Comparison of ENCODE assay signal across 20 cellular contexts in the genomic region with DNA sequence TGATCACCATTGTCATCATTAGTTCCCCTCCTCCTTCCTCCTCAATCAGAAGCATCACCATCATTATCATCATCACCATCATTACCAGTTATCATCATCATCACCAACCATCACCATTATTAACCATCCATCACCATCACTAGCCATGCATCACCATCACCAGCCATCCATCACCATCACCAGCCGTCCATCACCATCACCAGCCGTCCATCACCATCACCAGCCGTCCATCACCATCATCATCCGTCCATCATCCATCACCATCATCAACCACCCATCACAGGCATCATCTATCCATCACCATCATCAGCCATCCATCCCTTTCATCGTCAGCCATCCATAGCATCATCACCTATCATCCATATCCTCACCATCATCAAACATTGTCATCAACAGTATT.
A peak's percentile ranks its signal among the peaks of the same experiment; 100 is the strongest.
DNase-seq lines count a peak whose midpoint lies in the region; ATAC-seq, FAIRE-seq and TF ChIP-seq lines count a peak whose summit lies in the region.
"Had no signal": no experiment of that assay in that cellular context is flagged by ENCODE, and none has a peak within 500 bp of the region (broad histone marks: within the 10 kb centered on the region; RNA-seq: fewer than 3 reads in every experiment).

No MANE protein-coding gene starts in this region.

- no peak overlapping the region for H3K4me3 Mint-ChIP-seq in stimulated activated naive CD8-positive, alpha-beta T cell treated with anti-CD3 and anti-CD28 coated beads, Interleukin-15, amount 100 ng/mL, for 72 hours
- no peak overlapping the region for H3K4me3 Mint-ChIP-seq in naive B cell
- H3K4me3 Mint-ChIP-seq in activated T-cell treated with anti-CD3 and anti-CD28 coated beads, Interleukin-2, amount 50 U/mL, for 72 hours: no peak overlapping the region
- H3K4me3 Mint-ChIP-seq: B cell; CD4-positive, alpha-beta T cell; HFFc6 had no signal

- 32% methylated on average over 3 of the region's 5 CpGs for WGBS in K562 (ENCODE audit: insufficient coverage, low coverage, missing lambda C conversion rate)

- no peak for TF ChIP-seq CTCF in K562 (IDR thresholded peaks at IDR 0.05 in 2 of 3, conservative IDR thresholded peaks at IDR 0.05 in 1 of 3; ENCODE audit: insufficient read depth in 2 of 3, low read depth in 1 of 3, low read length in 3 of 3)
- no peak for TF ChIP-seq CTCF in PC-9 (conservative IDR thresholded peaks at IDR 0.05)

- H3K36me3 ChIP-seq in K562 (ENCODE audit: control insufficient read depth, insufficient read depth, low read length) (no peaks in the 10 kb centered on the region), PC-9 (ENCODE audit: low read depth) (no peaks in the 10 kb centered on the region)

- H3K79me2 ChIP-seq in K562 (ENCODE audit: control insufficient read depth, insufficient read depth, low read length) (no peaks in the 10 kb centered on the region), PC-9 (ENCODE audit: low read depth) (no peaks in the 10 kb centered on the region)

- no peak overlapping the region for H3K4me2 ChIP-seq in K562 (ENCODE audit: insufficient read depth, low read length)
- H3K4me2 ChIP-seq in PC-9: no peak overlapping the region

- no peaks in the 10 kb centered on the region for H3K9me2 ChIP-seq in PC-9 (ENCODE audit: insufficient read depth)

- TF ChIP-seq EP300 in K562 (IDR thresholded peaks at IDR 0.05; ENCODE audit: low read length): no peak

- no peak for ATAC-seq in stimulated activated naive CD8-positive, alpha-beta T cell treated with anti-CD3 and anti-CD28 coated beads, Interleukin-15, amount 100 ng/mL, for 72 hours
- ATAC-seq in stimulated activated naive CD8-positive, alpha-beta T cell treated with anti-CD3 and anti-CD28 coated beads, Interleukin-15, Interleukin-2, amounts not matched to agents 100 U/mL and 50 U/mL, for 24 hours: no peak
- ATAC-seq in K562: no peak
- no peak for ATAC-seq in naive B cell (ENCODE audit: low read depth in 2 of 2)
- ATAC-seq in GM18520 (IDR thresholded peaks at IDR 0.05; ENCODE audit: unreplicated experiment): no peak
- ATAC-seq in activated T-cell treated with anti-CD3 and anti-CD28 coated beads, Interleukin-2, amount 50 U/mL, for 72 hours (replicated peaks in 1 of 2): no peak

- H3F3A ChIP-seq in PC-9 (ENCODE audit: insufficient read depth, low read depth): no peaks in the 10 kb centered on the region

- no TSS peak for BruUV-seq in K562 (replicated peaks; lab: Mats Ljungman, UMichigan)
- no TSS peak for BruUV-seq in PC-9 (replicated peaks; lab: Mats Ljungman, UMichigan)

- no peak for TF ChIP-seq RAD21 in K562 (CRISPR knock-in tag; conservative IDR thresholded peaks at IDR 0.05 in 1 of 2, IDR thresholded peaks at IDR 0.05 in 1 of 2)

- H3K9me3 ChIP-seq in K562 (replicated peaks; ENCODE audit: control insufficient read depth, insufficient read depth, low read depth, low read length): no peaks in the 10 kb centered on the region
- no peaks in the 10 kb centered on the region for H3K9me3 ChIP-seq in PC-9 (ENCODE audit: insufficient read depth, low read depth)
- H3K9me3 ChIP-seq: Caco-2 had no signal

- POLR2A ChIA-PET in K562 (lab: Yijun Ruan, JAX): interaction anchor here (0.7 to 1.9 kb wide), 3 partner anchors 24 to 54 kb away, joined by 3 to 6 read pairs (median 3); no protein-coding TSS in a partner anchor
- POLR2A ChIA-PET in PC-9 (lab: Charles Lee; ENCODE audit: unreplicated experiment): no interaction called here

- in situ Hi-C loops in K562 (cut with MboI): no loop called here

- peaks cover 4% of the 10 kb centered on the region for H3K9me1 ChIP-seq in K562 (ENCODE audit: control insufficient read depth, insufficient read depth, low read length)

- H3K27me3 Mint-ChIP-seq in stimulated activated naive CD8-positive, alpha-beta T cell treated with anti-CD3 and anti-CD28 coated beads, Interleukin-15, amount 100 ng/mL, for 72 hours: no peaks in the 10 kb centered on the region
- H3K27me3 Mint-ChIP-seq in naive B cell: no peaks in the 10 kb centered on the region
- H3K27me3 Mint-ChIP-seq in activated T-cell treated with anti-CD3 and anti-CD28 coated beads, Interleukin-2, amount 50 U/mL, for 72 hours (ENCODE audit: low read depth): no peaks in the 10 kb centered on the region
- H3K27me3 Mint-ChIP-seq: B cell; CD4-positive, alpha-beta T cell had no signal

- no peak for FAIRE-seq in K562 (lab: Jason Lieb, UNC)
- FAIRE-seq: D721Med, G401.6, GM12891, H54 had no signal

- no peaks in the 10 kb centered on the region for H3K4me1 Mint-ChIP-seq in stimulated activated naive CD8-positive, alpha-beta T cell treated with anti-CD3 and anti-CD28 coated beads, Interleukin-15, amount 100 ng/mL, for 72 hours
- peaks cover 14 to 31% (median 27%) of the 10 kb centered on the region in 3 donors for H3K4me1 Mint-ChIP-seq in naive B cell
- peaks cover 6% of the 10 kb centered on the region for H3K4me1 Mint-ChIP-seq in activated T-cell treated with anti-CD3 and anti-CD28 coated beads, Interleukin-2, amount 50 U/mL, for 72 hours (ENCODE audit: low read depth)

- H3K4me1 ChIP-seq in K562 (replicated peaks in 1 of 2; ENCODE audit: control insufficient read depth in 2 of 2, insufficient read depth in 2 of 2, low read length in 2 of 2) (peaks cover 3 to 21% of the 10 kb centered on the region in 2 experiments; a peak in 3 of 5 replicates), PC-9 (replicated peaks; ENCODE audit: insufficient read depth) (no peaks in the 10 kb centered on the region)
- H3K4me1 ChIP-seq: Caco-2 had no signal

- DNase-seq in stimulated activated naive CD8-positive, alpha-beta T cell treated with anti-CD3 and anti-CD28 coated beads, Interleukin-15, amount 100 ng/mL, for 72 hours: no peak
- DNase-seq in stimulated activated naive CD8-positive, alpha-beta T cell treated with anti-CD3 and anti-CD28 coated beads, Interleukin-15, Interleukin-2, amounts not matched to agents 100 U/mL and 50 U/mL, for 24 hours: no peak
- DNase-seq in K562 (ENCODE audit: extremely low read depth in 1 of 4, low spot score in 3 of 4) (no peak), naive B cell (no peak), PC-9 (no peak)
- no peak for DNase-seq in activated T-cell treated with anti-CD3 and anti-CD28 coated beads, Interleukin-2, amount 50 U/mL, for 72 hours
- DNase-seq: Caco-2; CD4-positive, alpha-beta T cell; GM23248; HCEC 1CT; HFFc6; IMR-90 had no signal

- H2AFZ ChIP-seq in K562 (ENCODE audit: low read depth, low read length) (no peak overlapping the region), PC-9 (no peak overlapping the region)
- H2AFZ ChIP-seq: GM23248 had no signal

- H3K9me3 Mint-ChIP-seq in stimulated activated naive CD8-positive, alpha-beta T cell treated with anti-CD3 and anti-CD28 coated beads, Interleukin-15, amount 100 ng/mL, for 72 hours: no peaks in the 10 kb centered on the region
- peaks cover 0 to 5% (median 0%) of the 10 kb centered on the region in 7 donors for H3K9me3 Mint-ChIP-seq in naive B cell
- peaks cover 0 to 2% of the 10 kb centered on the region in 2 donors for H3K9me3 Mint-ChIP-seq in activated T-cell treated with anti-CD3 and anti-CD28 coated beads, Interleukin-2, amount 50 U/mL, for 72 hours
- H3K9me3 Mint-ChIP-seq: CD4-positive, alpha-beta T cell; HFFc6 had no signal

- intact Hi-C loops in K562 (cut with micrococcal nuclease): no loop called here
- intact Hi-C loops in PC-9 (cut with micrococcal nuclease; ENCODE audit: unreplicated experiment): no loop called here

- H3K4me3 ChIP-seq in K562: no peak overlapping the region
- no peak overlapping the region for H3K4me3 ChIP-seq in PC-9
- H3K4me3 ChIP-seq: GM23248 had no signal

- H3K27ac Mint-ChIP-seq in stimulated activated naive CD8-positive, alpha-beta T cell treated with anti-CD3 and anti-CD28 coated beads, Interleukin-15, amount 100 ng/mL, for 72 hours: peak overlapping the region; percentile 2
- H3K27ac Mint-ChIP-seq in naive B cell: peak overlapping the region in 5 of 6 donors; percentile 13 to 36 (median 16)
- no peak overlapping the region for H3K27ac Mint-ChIP-seq in activated T-cell treated with anti-CD3 and anti-CD28 coated beads, Interleukin-2, amount 50 U/mL, for 72 hours
- H3K27ac Mint-ChIP-seq: B cell; CD4-positive, alpha-beta T cell; HFFc6 had no signal

- H3K36me3 Mint-ChIP-seq in naive B cell: peaks cover 14 to 27% of the 10 kb centered on the region in 2 donors
- peaks cover 0 to 5% of the 10 kb centered on the region in 2 donors for H3K36me3 Mint-ChIP-seq in activated T-cell treated with anti-CD3 and anti-CD28 coated beads, Interleukin-2, amount 50 U/mL, for 72 hours (ENCODE audit: insufficient read depth in 2 of 2)

- peaks cover 0 to 3% of the 10 kb centered on the region in 2 experiments; a peak in 2 of 5 replicates for H3K27me3 ChIP-seq in K562 (ENCODE audit: control insufficient read depth in 2 of 2, insufficient read depth in 2 of 2, low read length in 2 of 2)
- no peaks in the 10 kb centered on the region for H3K27me3 ChIP-seq in PC-9 (ENCODE audit: insufficient read depth, low read depth)

- no peak overlapping the region for H3K9ac ChIP-seq in K562 (ENCODE audit: insufficient read depth in 1 of 2, low read depth in 2 of 2, low read length in 2 of 2)
- H3K9ac ChIP-seq: GM23248 had no signal

- no peak overlapping the region for H3K27ac ChIP-seq in K562 (ENCODE audit: extremely low read depth, low read depth, low read length)
- no peak overlapping the region for H3K27ac ChIP-seq in PC-9
- H3K27ac ChIP-seq: C4-2B, GM23248, HL-60 had no signal

- CTCF ChIA-PET in K562 (lab: Yijun Ruan, JAX; ENCODE audit: low intra/inter-chr PET ratio) (no interaction called here), PC-9 (lab: Charles Lee) (no interaction called here)

- TF ChIP-seq POLR2A in K562 (conservative IDR thresholded peaks at IDR 0.05): no peak

- H4K20me1 ChIP-seq in K562 (replicated peaks; ENCODE audit: control insufficient read depth, insufficient read depth, low read length) (peaks cover 17% of the 10 kb centered on the region), PC-9 (ENCODE audit: insufficient read depth) (no peaks in the 10 kb centered on the region)

TF ChIP-seq in K562, 482 proteins besides CTCF, POLR2A, EP300 and RAD21 (continues in another document):
- TF ChIP-seq, protein P1, sequence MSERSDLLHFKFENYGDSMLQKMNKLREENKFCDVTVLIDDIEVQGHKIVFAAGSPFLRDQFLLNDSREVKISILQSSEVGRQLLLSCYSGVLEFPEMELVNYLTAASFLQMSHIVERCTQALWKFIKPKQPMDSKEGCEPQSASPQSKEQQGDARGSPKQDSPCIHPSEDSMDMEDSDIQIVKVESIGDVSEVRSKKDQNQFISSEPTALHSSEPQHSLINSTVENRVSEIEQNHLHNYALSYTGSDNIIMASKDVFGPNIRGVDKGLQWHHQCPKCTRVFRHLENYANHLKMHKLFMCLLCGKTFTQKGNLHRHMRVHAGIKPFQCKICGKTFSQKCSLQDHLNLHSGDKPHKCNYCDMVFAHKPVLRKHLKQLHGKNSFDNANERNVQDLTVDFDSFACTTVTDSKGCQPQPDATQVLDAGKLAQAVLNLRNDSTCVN (CRISPR knock-in tag; IDR thresholded peaks at IDR 0.05): 0 out of 2 replicates have a peak, but pooled peaks have one; percentile 29
- TF ChIP-seq CSDE1 (IDR thresholded peaks at IDR 0.05): no peak
